ENCODE assay signal across 20 cellular contexts in the genomic region with DNA sequence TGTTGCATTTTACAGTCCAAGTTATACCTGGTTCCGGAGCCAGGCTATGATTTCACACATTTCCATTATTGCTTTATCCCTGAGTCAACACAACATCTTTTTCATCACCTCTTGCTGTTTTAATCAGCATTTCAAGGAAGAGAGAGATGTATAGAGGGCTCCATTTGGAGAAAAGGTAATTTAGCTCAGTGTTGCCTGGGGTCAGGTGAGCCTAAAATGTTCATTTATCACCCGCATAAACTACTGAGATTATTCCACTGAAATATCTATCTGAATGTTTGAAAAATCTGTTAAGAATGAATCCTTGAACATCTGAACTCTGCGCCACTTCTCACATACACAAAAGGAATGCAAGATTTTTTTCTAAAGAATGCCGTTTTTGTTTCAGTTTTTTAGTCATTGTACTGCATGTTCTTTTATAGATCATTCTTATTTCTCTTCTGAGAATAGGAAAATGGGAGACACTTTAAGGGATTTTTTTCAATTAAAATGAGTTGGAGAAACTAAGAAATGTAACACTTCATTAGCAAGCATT. TPM values are rescaled to one million over a fixed set of nuclear protein-coding genes. Genes with fewer than 3 reads are reported as not detected.
"Had no signal": no experiment of that assay in that cellular context is flagged by ENCODE, and none has a peak within 500 bp of the region (broad histone marks: within the 10 kb centered on the region; RNA-seq: fewer than 3 reads in every experiment).

No MANE protein-coding gene starts in this region.

- ATAC-seq: activated CD8-positive, alpha-beta T cell treated with anti-CD3 and anti-CD28 coated beads, Interleukin-2, amount 10 ng/mL, durations not matched to agents 7 days and 5 days; activated naive CD4-positive, alpha-beta T cell treated with anti-CD3 and anti-CD28 coated beads, Interleukin-2, amount 50 U/mL, for 72 hours; activated T-cell treated with anti-CD3 and anti-CD28 coated beads, Interleukin-2, amount 50 U/mL, for 72 hours; sciatic nerve; upper lobe of right lung had no signal

- H3K36me3 ChIP-seq: breast epithelium, ovary, stomach, upper lobe of right lung had no signal

- H3K27me3 ChIP-seq: breast epithelium, ovary, stomach, testis, upper lobe of right lung had no signal

- H3K4me3 ChIP-seq: breast epithelium, ovary, stomach, testis, upper lobe of right lung had no signal

- DNase-seq: activated B cell treated with CpG ODN at 0.5 μM for 24 hours; activated CD4-positive, alpha-beta T cell treated with anti-CD3 and anti-CD28 coated beads for 48 hours; activated CD8-positive, alpha-beta memory T cell treated with anti-CD3 and anti-CD28 coated beads, Interleukin-2, amount 50 U/mL, for 4 hours; activated CD8-positive, alpha-beta T cell treated with anti-CD3 and anti-CD28 coated beads, Interleukin-2, amount 10 ng/mL, durations not matched to agents 7 days and 5 days; activated gamma-delta T cell; activated T-cell treated with anti-CD3 and anti-CD28 coated beads, Interleukin-2, amount 50 U/mL, for 72 hours; cerebellar nuclear complex; dermis blood vessel endothelial cell; islet precursor cell; midbrain; ovary; stimulated activated CD4-positive, alpha-beta T cell treated with anti-CD3 and anti-CD28 coated beads, Interleukin-1b, Interleukin-23, amount 100 ng/mL, for 48 hours; stomach; testis; upper lobe of right lung had no signal

- H3K27ac ChIP-seq: breast epithelium, epithelial cell of prostate, ovary, stomach, upper lobe of right lung had no signal

- H3K4me1 ChIP-seq: breast epithelium had no signal

- H3K9me3 ChIP-seq: breast epithelium, ovary, stomach, testis, upper lobe of right lung had no signal

RNA-seq across cellular contexts. Expression of a gene that starts 51.5 kb away (rescaled TPM):
- total RNA-seq: activated B cell treated with CpG ODN at 0.5 μM for 24 hours; activated CD8-positive, alpha-beta T cell treated with anti-CD3 and anti-CD28 coated beads, Interleukin-2, amount 10 ng/mL, durations not matched to agents 7 days and 5 days; activated naive CD4-positive, alpha-beta T cell treated with anti-CD3 and anti-CD28 coated beads, Interleukin-2, amount 50 U/mL, for 72 hours; activated T-cell treated with anti-CD3 and anti-CD28 coated beads, Interleukin-2, amount 50 U/mL, for 72 hours; lung microvascular endothelial cell had no signal
